Comparison of ENCODE assay signal across 13 cellular contexts in the genomic region with DNA sequence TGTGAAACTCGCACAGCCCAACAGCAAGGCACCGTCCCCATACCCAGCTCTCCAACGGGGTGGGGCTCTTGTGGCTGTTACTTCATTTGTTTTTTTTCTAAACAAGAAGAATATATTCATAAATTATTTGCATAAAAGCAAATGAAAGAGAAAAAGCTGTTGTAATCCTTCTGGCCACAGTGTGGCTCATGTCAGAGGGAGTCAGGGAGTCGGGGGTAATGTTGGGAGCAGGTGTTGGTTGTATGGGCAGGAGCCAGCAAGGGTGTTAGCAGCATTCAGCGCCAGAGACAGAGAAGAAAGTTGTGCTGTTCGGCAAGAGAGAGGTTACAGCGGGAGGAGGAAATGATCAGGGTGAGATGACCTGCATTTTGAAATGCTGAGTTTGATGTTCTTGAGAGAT. TPM values are rescaled to one million over a fixed set of nuclear protein-coding genes. Genes with fewer than 3 reads are reported as not detected.
DNase-seq lines count a peak whose midpoint lies in the region; FAIRE-seq and TF ChIP-seq lines count a peak whose summit lies in the region.
"Had no signal": no experiment of that assay in that cellular context is flagged by ENCODE, and none has a peak within 500 bp of the region (broad histone marks: within the 10 kb centered on the region; RNA-seq: fewer than 3 reads in every experiment).

No MANE protein-coding gene starts in this region.

- DNase-seq in cardiac muscle cell (ENCODE audit: low read depth in 1 of 2, low spot score in 1 of 2) (peak in 1 of 2 donors; percentile 29), right atrium auricular region (ENCODE audit: low spot score) (no peak), OCI-M1 (lab: John Stamatoyannopoulos, UW) (peak; percentile 15), epithelial cell of proximal tubule (ENCODE audit: low read depth) (no peak), ureter (ENCODE audit: low spot score) (no peak), CD1c-positive myeloid dendritic cell (ENCODE audit: extremely low spot score) (no peak), HTR-8/SVneo (ENCODE audit: insufficient read length, low spot score) (no peak), activated T-cell treated with anti-CD3 and anti-CD28 coated beads for 4 hours (no peak)
- DNase-seq: GDM1; NCI-H1417 treated with DMSO at 0.1 percent for 48 hours; stimulated activated CD4-positive, alpha-beta T cell treated with anti-CD3 and anti-CD28 coated beads, Interleukin-4, amount 100 ng/mL, for 1 hour; SW 1271 had no signal

- no peak overlapping the region for H3K4me3 ChIP-seq in cardiac muscle cell
- no peak overlapping the region for H3K4me3 ChIP-seq in right atrium auricular region
- H3K4me3 ChIP-seq in epithelial cell of proximal tubule (ENCODE audit: low read depth, low read length) = no peak overlapping the region

- H3K36me3 ChIP-seq in cardiac muscle cell (peaks cover 20% of the 10 kb centered on the region), right atrium auricular region (no peaks in the 10 kb centered on the region)

- TF ChIP-seq CTCF in cardiac muscle cell (IDR thresholded peaks at IDR 0.05; ENCODE audit: low read depth, low read length) (peak; percentile 10), right atrium auricular region (IDR thresholded peaks at IDR 0.05) (no peak), epithelial cell of proximal tubule (conservative IDR thresholded peaks at IDR 0.05; ENCODE audit: low read depth, low read length) (peak; percentile 40)

- H3K27ac ChIP-seq in cardiac muscle cell = peak overlapping the region; percentile 72
- H3K27ac ChIP-seq in right atrium auricular region = no peak overlapping the region

- H3K4me1 ChIP-seq in cardiac muscle cell (ENCODE audit: low read depth) = peaks cover 15% of the 10 kb centered on the region
- H3K4me1 ChIP-seq in right atrium auricular region = no peaks in the 10 kb centered on the region

- no peaks in the 10 kb centered on the region for H3K27me3 ChIP-seq in cardiac muscle cell
- H3K27me3 ChIP-seq in right atrium auricular region = no peaks in the 10 kb centered on the region

- no peak for FAIRE-seq in HTR-8/SVneo (lab: Jason Lieb, UNC)
- FAIRE-seq: colon had no signal

- H3K9me3 ChIP-seq in cardiac muscle cell (ENCODE audit: low read depth) (no peaks in the 10 kb centered on the region), right atrium auricular region (no peaks in the 10 kb centered on the region)

RNA-seq across cellular contexts. Expression of a gene that starts 13.3 kb away (rescaled TPM):
- total RNA-seq in cardiac muscle cell = 639 and 805 TPM in 2 replicates
- 677 and 781 TPM in 2 replicates for polyA plus RNA-seq in cardiac muscle cell
- 100 to 1,000 TPM in 1 of 2 donors, 10 to 100 TPM in 1; 55.2 to 119 TPM for total RNA-seq in right atrium auricular region
- total RNA-seq in epithelial cell of proximal tubule = 377 and 402 TPM in 2 replicates
- 67.8 TPM for total RNA-seq in ureter

Comparison
In these comparisons a context has a peak if more than half of its experiments do, and no peak if none do; other contexts are left out.
1. CTCF ChIP-seq: peak in cardiac muscle cell (single experiment) and epithelial cell of proximal tubule (single experiment); none in right atrium auricular region (0 of 2).